25 cellular contexts compared by ENCODE assay signal in genomic region chr9:72042928-72043327, GRCh38. TPM values are rescaled to one million over a fixed set of nuclear protein-coding genes. Genes with fewer than 3 reads are reported as not detected.
"Had no signal": no experiment of that assay in that cellular context is flagged by ENCODE, and none has a peak within 500 bp of the region (broad histone marks: within the 10 kb centered on the region; RNA-seq: fewer than 3 reads in every experiment).

No MANE protein-coding gene starts in this region.

- H3K4me3 Mint-ChIP-seq: activated CD8-positive, alpha-beta T cell treated with anti-CD3 and anti-CD28 coated beads for 36 hours; activated naive CD8-positive, alpha-beta T cell treated with anti-CD3 and anti-CD28 coated beads, Interleukin-2, amount 50 U/mL, for 24 hours; activated T-cell treated with anti-CD3 and anti-CD28 coated beads, Interleukin-2, amount 50 U/mL, for 72 hours; T-helper 17 cell had no signal

- H3K36me3 Mint-ChIP-seq: activated naive CD4-positive, alpha-beta T cell treated with anti-CD3 and anti-CD28 coated beads, Interleukin-2, amount 50 U/mL, for 72 hours had no signal

- H3K36me3 ChIP-seq: ascending aorta had no signal

- H3K4me3 ChIP-seq: ascending aorta, body of pancreas, K562, PC-9 had no signal

- H3K9me3 ChIP-seq: ascending aorta, body of pancreas had no signal

- FAIRE-seq: bronchial epithelial cell, K562 had no signal

- H3K27ac Mint-ChIP-seq: activated CD8-positive, alpha-beta T cell treated with anti-CD3 and anti-CD28 coated beads for 36 hours; activated naive CD4-positive, alpha-beta T cell treated with anti-CD3 and anti-CD28 coated beads, Interleukin-2, amount 50 U/mL, for 72 hours; activated naive CD8-positive, alpha-beta T cell treated with anti-CD3 and anti-CD28 coated beads, Interleukin-2, amount 50 U/mL, for 24 hours; activated T-cell treated with anti-CD3 and anti-CD28 coated beads, Interleukin-2, amount 50 U/mL, for 72 hours; T-helper 17 cell had no signal

- ATAC-seq: activated CD4-positive, CD25-positive, alpha-beta regulatory T cell treated with anti-CD3 and anti-CD28 coated beads, Interleukin-2, amount 50 U/mL, for 24 hours; activated CD8-positive, alpha-beta T cell treated with anti-CD3 and anti-CD28 coated beads for 36 hours; activated naive CD4-positive, alpha-beta T cell treated with anti-CD3 and anti-CD28 coated beads, Interleukin-2, amount 50 U/mL, for 72 hours; activated naive CD8-positive, alpha-beta T cell treated with anti-CD3 and anti-CD28 coated beads, Interleukin-2, amount 50 U/mL, for 24 hours; activated T-cell treated with anti-CD3 and anti-CD28 coated beads, Interleukin-2, amount 50 U/mL, for 72 hours; body of pancreas; K562; T-helper 17 cell had no signal

- H3K4me1 ChIP-seq: ascending aorta had no signal

- H3K27ac ChIP-seq: ascending aorta, body of pancreas, PC-9 had no signal

- H3K4me2 ChIP-seq: PC-9 had no signal

- DNase-seq: activated CD4-positive, alpha-beta T cell treated with anti-CD3 and anti-CD28 coated beads for 4 hours; activated CD8-positive, alpha-beta memory T cell treated with anti-CD3 and anti-CD28 coated beads, Interleukin-2, amount 50 U/mL, for 4 hours; activated CD8-positive, alpha-beta T cell treated with anti-CD3 and anti-CD28 coated beads for 36 hours; activated naive CD4-positive, alpha-beta T cell treated with Interleukin-2 at 50 U/mL for 16 hours; activated naive CD8-positive, alpha-beta T cell treated with anti-CD3 and anti-CD28 coated beads, Interleukin-2, amount 50 U/mL, for 24 hours; activated T-cell treated with anti-CD3 and anti-CD28 coated beads, Interleukin-2, amount 50 U/mL, for 72 hours; amniotic stem cell; body of pancreas; central memory CD4-positive, alpha-beta T cell; MM.1S; NCI-H1105; NCI-H1436; NCI-H1694 treated with DMSO at 0.1 percent for 48 hours; NCI-H2029 treated with DMSO at 0.1 percent for 48 hours; NCI-H345; NCI-H524; PC-9; SIG-M5; T-helper 17 cell; T-helper 9 cell had no signal

- H3K9me3 Mint-ChIP-seq: activated CD8-positive, alpha-beta T cell treated with anti-CD3 and anti-CD28 coated beads for 36 hours; activated naive CD4-positive, alpha-beta T cell treated with anti-CD3 and anti-CD28 coated beads, Interleukin-2, amount 50 U/mL, for 72 hours; activated naive CD8-positive, alpha-beta T cell treated with anti-CD3 and anti-CD28 coated beads, Interleukin-2, amount 50 U/mL, for 24 hours; activated T-cell treated with anti-CD3 and anti-CD28 coated beads, Interleukin-2, amount 50 U/mL, for 72 hours had no signal

- H3K27me3 ChIP-seq: ascending aorta, body of pancreas had no signal

RNA-seq across cellular contexts. Expression of gene C9orf57, which starts 17.5 kb away (rescaled TPM):
- total RNA-seq: activated CD8-positive, alpha-beta T cell treated with anti-CD3 and anti-CD28 coated beads for 36 hours; activated naive CD4-positive, alpha-beta T cell treated with anti-CD3 and anti-CD28 coated beads, Interleukin-2, amount 50 U/mL, for 72 hours; activated T-cell treated with anti-CD3 and anti-CD28 coated beads, Interleukin-2, amount 50 U/mL, for 72 hours; ascending aorta; body of pancreas; bronchial epithelial cell; K562; PC-9; T-helper 17 cell had no signal
- polyA plus RNA-seq: K562 had no signal
